ENCODE assay signal across 8 cellular contexts in genomic region chr19:10193666-10194499, GRCh38. TPM values are rescaled to one million over a fixed set of nuclear protein-coding genes. Genes with fewer than 3 reads are reported as not detected.
A peak's percentile ranks its signal among the peaks of the same experiment; 100 is the strongest.
DNase-seq lines count a peak whose midpoint lies in the region; ATAC-seq, FAIRE-seq and TF ChIP-seq lines count a peak whose summit lies in the region.

No MANE protein-coding gene starts in this region.

- no peaks in the 10 kb centered on the region for H3K4me1 ChIP-seq in endocrine pancreas (ENCODE audit: control insufficient read depth, insufficient read depth, low read length)
- peaks cover 13% of the 10 kb centered on the region for H3K4me1 ChIP-seq in mucosa of descending colon (ENCODE audit: low read depth)
- H3K4me1 ChIP-seq in thyroid gland: peaks cover 5 to 11% of the 10 kb centered on the region in 2 donors

- ATAC-seq in GM19023 (IDR thresholded peaks at IDR 0.05; ENCODE audit: unreplicated experiment): peak; percentile 11
- ATAC-seq in HG03432 (IDR thresholded peaks at IDR 0.05; ENCODE audit: unreplicated experiment): peak; percentile 28
- ATAC-seq in T-helper 17 cell: no peak
- peak; percentile 35 for ATAC-seq in mucosa of descending colon

- H3K4me3 ChIP-seq in AG10803 (ENCODE audit: low read length) (peak overlapping the region; percentile 77), endocrine pancreas (ENCODE audit: control insufficient read depth, insufficient read depth, low read length) (peak overlapping the region; percentile 55), mucosa of descending colon (peak overlapping the region; percentile 50), thyroid gland (replicated peaks in 1 of 3) (peak overlapping the region; percentile 34 to 81 (median 68))

- intact Hi-C loops in mucosa of descending colon (cut with DNase I, micrococcal nuclease) (no loop called here), thyroid gland (cut with DNase I) (no loop called here)

- no peak for TF ChIP-seq POLR2A in thyroid gland (IDR thresholded peaks at IDR 0.05)

- no peak for FAIRE-seq in frontal cortex (lab: Jason Lieb, UNC)

- H3K27me3 ChIP-seq in endocrine pancreas (ENCODE audit: control insufficient read depth, insufficient read depth, low read length) (no peaks in the 10 kb centered on the region), thyroid gland (no peaks in the 10 kb centered on the region)

- H3K9me3 ChIP-seq in T-helper 17 cell (ENCODE audit: control insufficient read depth, low read length, poor library complexity, severe bottlenecking): no peaks in the 10 kb centered on the region
- no peaks in the 10 kb centered on the region for H3K9me3 ChIP-seq in endocrine pancreas (ENCODE audit: control insufficient read depth, low read length)
- H3K9me3 ChIP-seq in mucosa of descending colon: no peaks in the 10 kb centered on the region
- H3K9me3 ChIP-seq in thyroid gland: no peaks in the 10 kb centered on the region

- peak overlapping the region; percentile 29 to 88 (median 73) for H3K27ac ChIP-seq in thyroid gland

- H3K27ac Mint-ChIP-seq in T-helper 17 cell: peak overlapping the region; percentile 86

- H3K27me3 Mint-ChIP-seq in T-helper 17 cell: no peaks in the 10 kb centered on the region

- DNase-seq in AG10803 (ENCODE audit: low read depth): peak; percentile 58
- peak in 2 of 3 donors; percentile 7 to 21 for DNase-seq in T-helper 17 cell
- peak in 1 of 3 donors; percentile 65 for DNase-seq in mucosa of descending colon
- no peak for DNase-seq in thyroid gland
- DNase-seq in frontal cortex (ENCODE audit: low spot score in 2 of 2): no peak

- H3K9ac ChIP-seq in endocrine pancreas (ENCODE audit: control insufficient read depth, insufficient read depth, low read length): peak overlapping the region; percentile 74

- H3K4me3 Mint-ChIP-seq in T-helper 17 cell: peak overlapping the region; percentile 94

- no peaks in the 10 kb centered on the region for H3K36me3 Mint-ChIP-seq in T-helper 17 cell (ENCODE audit: low read depth)

- no peak for TF ChIP-seq CTCF in AG10803 (conservative IDR thresholded peaks at IDR 0.05; ENCODE audit: low read length)
- TF ChIP-seq CTCF in mucosa of descending colon (IDR thresholded peaks at IDR 0.05): no peak
- no peak for TF ChIP-seq CTCF in thyroid gland (IDR thresholded peaks at IDR 0.05)

- peaks cover 24% of the 10 kb centered on the region for H3K4me1 Mint-ChIP-seq in T-helper 17 cell

- WGBS in thyroid gland, 2 donors: 6 to 9% methylated on average over 12 to 17 of the region's 32 CpGs

- H3K36me3 ChIP-seq in endocrine pancreas (ENCODE audit: control insufficient read depth, insufficient read depth, low read length): no peaks in the 10 kb centered on the region
- no peaks in the 10 kb centered on the region for H3K36me3 ChIP-seq in mucosa of descending colon (ENCODE audit: low read depth)
- H3K36me3 ChIP-seq in thyroid gland: no peaks in the 10 kb centered on the region

RNA-seq across cellular contexts. Expression of gene DNMT1, which starts 0.9 kb away (rescaled TPM):
- total RNA-seq in T-helper 17 cell: 100 to 1,000 TPM; 204 to 229 TPM
- total RNA-seq in mucosa of descending colon: 10 to 100 TPM; 41.1 to 55.6 (median 55.6) TPM
- total RNA-seq in thyroid gland: 10 to 100 TPM; 31.2 to 49.5 (median 36.0) TPM
- total RNA-seq in frontal cortex: 28.9 TPM

RNA-seq across cellular contexts. Expression of gene S1PR2, which starts 37.2 kb away (rescaled TPM):
- total RNA-seq in T-helper 17 cell (10 to 100 TPM; 14.2 to 18.1 TPM), mucosa of descending colon (1 to 10 TPM; 1.2 to 8.4 (median 6.5) TPM), thyroid gland (1 to 10 TPM; 3.6 to 9.8 (median 5.3) TPM), frontal cortex (2.4 TPM)

RNA-seq across cellular contexts. Expression of gene MRPL4, which starts 58.1 kb away (rescaled TPM):
- total RNA-seq in T-helper 17 cell: 10 to 100 TPM; 33.8 to 44.2 TPM
- total RNA-seq in mucosa of descending colon: 10 to 100 TPM; 47.5 to 65.5 (median 49.6) TPM
- 10 to 100 TPM; 36.1 to 81.7 (median 54.9) TPM for total RNA-seq in thyroid gland
- total RNA-seq in frontal cortex: 10.2 TPM

Comparison
In these comparisons a context has a peak if more than half of its experiments do, and no peak if none do; other contexts are left out.
1. DNase-seq: peak in AG10803 (single experiment) and T-helper 17 cell (2 of 3); none in thyroid gland (0 of 2) and frontal cortex (0 of 2).
2. Peak in every context shown above with its lines, with median percentiles within 50 percentile points of each other: H3K4me3 ChIP-seq.